Comparison of ENCODE assay signal across 8 cellular contexts in genomic region chr7:43658718-43659548, GRCh38.
DNase-seq lines count a peak whose midpoint lies in the region; ATAC-seq and TF ChIP-seq lines count a peak whose summit lies in the region.

No MANE protein-coding gene starts in this region.

- H3K9me3 Mint-ChIP-seq in CD8-positive, alpha-beta memory T cell, result no peaks in the 10 kb centered on the region
- H3K9me3 Mint-ChIP-seq in GM23338, result no peaks in the 10 kb centered on the region

- DNase-seq in CD8-positive, alpha-beta memory T cell, result no peak
- DNase-seq in GM23338 (ENCODE audit: low spot score) (no peak), UCSD-AML1 (lab: John Stamatoyannopoulos, UW; ENCODE audit: unreplicated experiment) (no peak), NCI-H146 (lab: John Stamatoyannopoulos, UW) (no peak), hypothalamus (lab: John Stamatoyannopoulos, UW) (no peak), SJCRH30 (no peak)

- TF ChIP-seq CTCF in GM23338 (conservative IDR thresholded peaks at IDR 0.05; ENCODE audit: low read depth in 2 of 2) (no peak), SU-DHL-6 (IDR thresholded peaks at IDR 0.05; ENCODE audit: insufficient read depth, low read length, poor library complexity, severe bottlenecking) (no peak)

- CTCF ChIA-PET in CD8-positive, alpha-beta memory T cell (lab: Charles Lee), result no interaction called here

- H3K27me3 ChIP-seq in CD8-positive, alpha-beta memory T cell (ENCODE audit: insufficient read depth, low read length, poor library complexity, severe bottlenecking), result no peaks in the 10 kb centered on the region
- H3K27me3 ChIP-seq in GM23338 (ENCODE audit: insufficient read depth) (no peaks in the 10 kb centered on the region), SU-DHL-6 (ENCODE audit: low read length) (no peaks in the 10 kb centered on the region), iPS-20b (ENCODE audit: insufficient read depth, low read length) (no peaks in the 10 kb centered on the region), SJCRH30 (no peaks in the 10 kb centered on the region)

- H3K36me3 ChIP-seq in CD8-positive, alpha-beta memory T cell (ENCODE audit: insufficient read depth, low read length), result no peaks in the 10 kb centered on the region
- H3K36me3 ChIP-seq in GM23338 (ENCODE audit: insufficient read depth) (no peaks in the 10 kb centered on the region), SU-DHL-6 (ENCODE audit: low read length) (0 out of 2 replicates have a peak, but pooled peaks cover 13% of the 10 kb centered on the region), iPS-20b (ENCODE audit: insufficient read depth, low read depth, low read length) (peaks cover 13% of the 10 kb centered on the region; the same call in 1 of the 2 replicates), SJCRH30 (peaks cover 10% of the 10 kb centered on the region)

- no peaks in the 10 kb centered on the region for H3F3A ChIP-seq in GM23338 (replicated peaks; ENCODE audit: low read depth)
- H3F3A ChIP-seq in SU-DHL-6 (ENCODE audit: insufficient read depth), result peaks cover 45% of the 10 kb centered on the region

- H3K9me3 ChIP-seq in CD8-positive, alpha-beta memory T cell (ENCODE audit: low read length), result no peaks in the 10 kb centered on the region
- H3K9me3 ChIP-seq in SU-DHL-6 (ENCODE audit: insufficient read depth, low read length) (no peaks in the 10 kb centered on the region), iPS-20b (ENCODE audit: insufficient read depth, low read depth, low read length) (no peaks in the 10 kb centered on the region), SJCRH30 (replicated peaks) (no peaks in the 10 kb centered on the region)

- peak overlapping the region; percentile 66 for H3K4me2 ChIP-seq in GM23338
- peak overlapping the region; percentile 50 for H3K4me2 ChIP-seq in SU-DHL-6 (ENCODE audit: low read depth, low read length, poor library complexity, severe bottlenecking)

- POLR2A ChIA-PET in CD8-positive, alpha-beta memory T cell (lab: Charles Lee), result no interaction called here

- H3K27me3 Mint-ChIP-seq in CD8-positive, alpha-beta memory T cell, result peaks cover 0 to 2% of the 10 kb centered on the region in 2 donors
- H3K27me3 Mint-ChIP-seq in GM23338 (ENCODE audit: insufficient read depth, low read depth, poor library complexity), result peaks cover 3% of the 10 kb centered on the region

- H3K27ac Mint-ChIP-seq in CD8-positive, alpha-beta memory T cell, result peak overlapping the region; percentile 72 to 98 (median 92)
- peak overlapping the region; percentile 92 for H3K27ac Mint-ChIP-seq in GM23338

- H3K4me1 Mint-ChIP-seq in CD8-positive, alpha-beta memory T cell, result peaks cover 56 to 77% (median 72%) of the 10 kb centered on the region in 3 donors
- H3K4me1 Mint-ChIP-seq in GM23338, result peaks cover 41% of the 10 kb centered on the region

- H3K9ac ChIP-seq in SU-DHL-6 (ENCODE audit: low read length) (peak overlapping the region; percentile 50), iPS-20b (ENCODE audit: low read depth, low read length) (peak overlapping the region; percentile 33; the same call in 1 of the 2 replicates)

- H3K9me2 ChIP-seq in GM23338 (ENCODE audit: insufficient read depth) (no peaks in the 10 kb centered on the region), SU-DHL-6 (replicated peaks; ENCODE audit: insufficient read depth, low read length) (no peaks in the 10 kb centered on the region)

- no peak overlapping the region for H3K4me3 ChIP-seq in CD8-positive, alpha-beta memory T cell (ENCODE audit: low read length)
- H3K4me3 ChIP-seq in GM23338, result no peak overlapping the region
- H3K4me3 ChIP-seq in SU-DHL-6 (ENCODE audit: insufficient read depth, low read length, poor library complexity, severe bottlenecking), result peak overlapping the region; percentile 2
- peak overlapping the region; percentile 2; the same call in 1 of the 2 replicates for H3K4me3 ChIP-seq in iPS-20b (ENCODE audit: low read length)
- H3K4me3 ChIP-seq in SJCRH30, result no peak overlapping the region

- H3K27ac ChIP-seq in CD8-positive, alpha-beta memory T cell (ENCODE audit: low read depth, low read length), result no peak overlapping the region
- H3K27ac ChIP-seq in GM23338 (ENCODE audit: low read depth) (peak overlapping the region; percentile 79), SU-DHL-6 (ENCODE audit: low read depth, low read length) (peak overlapping the region; percentile 81), iPS-20b (ENCODE audit: low read length) (no peak overlapping the region), SJCRH30 (no peak overlapping the region)

- H3K79me2 ChIP-seq in GM23338 (replicated peaks; ENCODE audit: insufficient read depth) (peaks cover 97% of the 10 kb centered on the region), SU-DHL-6 (ENCODE audit: insufficient read depth, low read length) (peaks cover 87% of the 10 kb centered on the region)

- peaks cover 13 to 28% (median 19%) of the 10 kb centered on the region in 3 donors for H3K36me3 Mint-ChIP-seq in CD8-positive, alpha-beta memory T cell
- H3K36me3 Mint-ChIP-seq in GM23338 (ENCODE audit: low read depth), result peaks cover 34% of the 10 kb centered on the region

- H3K4me1 ChIP-seq in CD8-positive, alpha-beta memory T cell (ENCODE audit: insufficient read depth, low read length), result peaks cover 40% of the 10 kb centered on the region
- H3K4me1 ChIP-seq in GM23338 (ENCODE audit: insufficient read depth) (peaks cover 45% of the 10 kb centered on the region), iPS-20b (ENCODE audit: insufficient read depth, low read length) (peaks cover 31% of the 10 kb centered on the region), SJCRH30 (0 out of 2 replicates have a peak, but pooled peaks cover 2% of the 10 kb centered on the region)

- H4K20me1 ChIP-seq in GM23338 (replicated peaks; ENCODE audit: insufficient read depth) (no peaks in the 10 kb centered on the region; the same call in 1 of the 2 replicates), SU-DHL-6 (ENCODE audit: low read depth, low read length) (no peaks in the 10 kb centered on the region)

- peak overlapping the region in 6 of 7 donors; percentile 52 to 75 (median 60) for H3K4me3 Mint-ChIP-seq in CD8-positive, alpha-beta memory T cell
- H3K4me3 Mint-ChIP-seq in GM23338, result peak overlapping the region; percentile 11; the same call in 1 of the 3 replicates

- ATAC-seq in GM23338, result no peak; the same call in 2 of the 3 replicates

- H2AFZ ChIP-seq in GM23338 (no peak overlapping the region), SU-DHL-6 (ENCODE audit: low read depth, low read length, severe bottlenecking) (no peak overlapping the region)

TF ChIP-seq in GM23338, 12 proteins besides CTCF, POLR2A, EP300 and RAD21 (continues in another document):
- TF ChIP-seq ZNF462 (CRISPR knock-in tag; IDR thresholded peaks at IDR 0.05) (no peak), ZNF331 (CRISPR knock-in tag; IDR thresholded peaks at IDR 0.05; ENCODE audit: low read depth) (no peak), CREB1 (CRISPR knock-in tag; IDR thresholded peaks at IDR 0.05; ENCODE audit: low read depth) (no peak)

Comparison
In these comparisons a context has a peak if more than half of its experiments do, and no peak if none do; other contexts are left out.
1. H3K27ac ChIP-seq: peak in GM23338 (single experiment) and SU-DHL-6 (single experiment); none in CD8-positive, alpha-beta memory T cell (single experiment), iPS-20b (single experiment) and SJCRH30 (single experiment).
2. H3K4me3 ChIP-seq: peak in SU-DHL-6 (single experiment) and iPS-20b (single experiment); none in CD8-positive, alpha-beta memory T cell (single experiment), GM23338 (single experiment) and SJCRH30 (single experiment).